In the genomic region with DNA sequence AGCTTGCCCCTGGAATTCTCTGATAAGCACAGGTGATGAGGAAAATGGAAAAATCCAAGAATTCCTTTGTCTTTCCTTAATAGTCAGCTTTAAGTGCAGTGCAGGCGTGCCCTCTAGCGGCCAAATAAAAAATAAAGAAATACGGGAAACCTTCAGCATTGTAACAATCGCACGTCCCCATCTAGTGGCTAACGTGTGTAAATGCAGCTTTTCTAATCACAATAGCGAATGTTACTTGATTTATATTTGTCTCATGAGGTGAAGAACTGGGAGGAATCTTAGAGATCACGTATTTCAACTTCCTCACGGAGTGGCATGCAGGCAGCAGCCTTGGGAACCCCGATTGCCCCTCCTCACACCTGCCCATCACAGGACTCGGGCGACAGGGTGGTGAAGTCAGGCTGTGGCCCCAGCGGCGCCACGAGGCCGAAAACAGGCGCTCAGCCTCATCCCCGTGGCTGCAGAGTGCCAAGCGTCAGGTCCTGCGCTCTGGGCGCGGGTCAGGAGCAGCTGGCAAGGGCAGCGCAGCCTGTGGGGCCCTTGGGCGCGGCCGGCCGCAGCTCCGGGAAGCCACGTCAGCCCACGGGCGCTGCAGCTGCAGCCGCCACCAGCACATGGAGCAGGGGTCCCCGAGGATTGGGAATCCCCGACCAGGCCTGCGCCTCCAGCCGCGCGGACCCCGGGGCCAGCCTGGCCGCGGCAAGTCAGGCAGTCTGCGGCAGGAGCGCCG, we compare ENCODE assay signal across 8 cellular contexts.
DNase-seq lines count a peak whose midpoint lies in the region; ATAC-seq and TF ChIP-seq lines count a peak whose summit lies in the region.
"Not testable (repeated sequence)": the region's sequence is repeated elsewhere in the genome, so short reads cannot be mapped to it uniquely, and the experiment has no call there.

No MANE protein-coding gene starts in this region.

- ATAC-seq in GM18861 (IDR thresholded peaks at IDR 0.05; ENCODE audit: unreplicated experiment) = peak; percentile 57
- ATAC-seq in HG03280 (IDR thresholded peaks at IDR 0.05; ENCODE audit: unreplicated experiment) = peak; percentile 48
- peak; percentile 72 for ATAC-seq in SK-N-SH treated with all-trans-retinoic acid at 6 μM for 48 hours

- H3K4me3 ChIP-seq in ACC112 (ENCODE audit: low read depth, low read length) = peak overlapping the region; percentile 78

- H3K27me3 ChIP-seq in ACC112 (ENCODE audit: insufficient read depth, low read length) = not testable (repeated sequence)

- peak; percentile 48 for DNase-seq in activated naive CD4-positive, alpha-beta T cell treated with anti-CD3 and anti-CD28 coated beads, Interleukin-2, amount 50 U/mL, for 16 hours
- DNase-seq in fibroblast of gingiva (ENCODE audit: low read depth) (peak; percentile 31), medulla oblongata (ENCODE audit: extremely low spot score) (peak; percentile 46)
- DNase-seq in stimulated activated CD4-positive, alpha-beta T cell treated with anti-CD3 and anti-CD28 coated beads, Interleukin-15, amount 100 ng/mL, for 24 hours = peak; percentile 53

- not testable (repeated sequence) for H3K4me1 ChIP-seq in ACC112 (ENCODE audit: control insufficient read depth, insufficient read depth, low read length, unreplicated experiment)

- H3K79me2 ChIP-seq in ACC112 (ENCODE audit: control insufficient read depth, insufficient read depth, low read length, unreplicated experiment) = not testable (repeated sequence)

- not testable (repeated sequence) for H3K36me3 ChIP-seq in ACC112 (ENCODE audit: insufficient read depth, low read length)

- H3K27ac ChIP-seq in ACC112 (ENCODE audit: low read depth, low read length) = peak overlapping the region; percentile 58

- H2AFZ ChIP-seq in ACC112 (ENCODE audit: low read length, unreplicated experiment) = peak overlapping the region; percentile 87

TF ChIP-seq in SK-N-SH treated with all-trans-retinoic acid at 6 μM for 48 hours, 23 proteins besides CTCF, POLR2A, EP300 and RAD21:
- TF ChIP-seq, protein P1, sequence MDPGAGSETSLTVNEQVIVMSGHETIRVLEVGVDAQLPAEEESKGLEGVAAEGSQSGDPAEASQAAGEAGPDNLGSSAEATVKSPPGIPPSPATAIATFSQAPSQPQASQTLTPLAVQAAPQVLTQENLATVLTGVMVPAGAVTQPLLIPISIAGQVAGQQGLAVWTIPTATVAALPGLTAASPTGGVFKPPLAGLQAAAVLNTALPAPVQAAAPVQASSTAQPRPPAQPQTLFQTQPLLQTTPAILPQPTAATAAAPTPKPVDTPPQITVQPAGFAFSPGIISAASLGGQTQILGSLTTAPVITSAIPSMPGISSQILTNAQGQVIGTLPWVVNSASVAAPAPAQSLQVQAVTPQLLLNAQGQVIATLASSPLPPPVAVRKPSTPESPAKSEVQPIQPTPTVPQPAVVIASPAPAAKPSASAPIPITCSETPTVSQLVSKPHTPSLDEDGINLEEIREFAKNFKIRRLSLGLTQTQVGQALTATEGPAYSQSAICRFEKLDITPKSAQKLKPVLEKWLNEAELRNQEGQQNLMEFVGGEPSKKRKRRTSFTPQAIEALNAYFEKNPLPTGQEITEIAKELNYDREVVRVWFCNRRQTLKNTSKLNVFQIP (CRISPR knock-in tag; IDR thresholded peaks at IDR 0.05; ENCODE audit: borderline replicate concordance, low read depth) = 0 out of 2 replicates have a peak, but pooled peaks have one; percentile 12
TF ChIP-seq in SK-N-SH treated with all-trans-retinoic acid at 6 μM for 48 hours: peak in this region for 1; not testable (repeated sequence) for 22.

Comparison
In these comparisons a context has a peak if more than half of its experiments do, and no peak if none do; other contexts are left out.
1. Peak in every context shown above with its lines: DNase-seq, ATAC-seq, H3K4me3 ChIP-seq and H3K27ac ChIP-seq.